Comparison of ENCODE assay signal across 14 cellular contexts in the genomic region with DNA sequence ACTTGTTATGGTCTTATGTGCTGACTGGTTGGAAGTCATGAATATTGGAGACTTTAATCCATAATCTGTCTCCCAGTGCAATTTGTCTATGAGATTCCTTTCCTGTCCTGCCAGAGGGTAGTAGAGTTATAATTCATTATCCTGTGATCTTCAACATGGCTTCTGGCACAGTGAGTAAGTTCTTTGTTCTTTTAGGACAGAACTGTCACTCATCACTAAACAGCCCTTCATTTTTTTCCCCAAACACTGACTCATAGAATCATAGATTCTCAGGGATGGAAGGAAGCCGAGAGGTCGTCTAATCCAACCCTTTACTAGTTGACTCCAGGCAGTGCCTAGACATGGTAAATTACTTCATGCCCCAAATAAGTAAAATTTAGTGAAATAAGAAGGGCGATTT.
DNase-seq lines count a peak whose midpoint lies in the region; FAIRE-seq and TF ChIP-seq lines count a peak whose summit lies in the region.
"Had no signal": no experiment of that assay in that cellular context is flagged by ENCODE, and none has a peak within 500 bp of the region (broad histone marks: within the 10 kb centered on the region; RNA-seq: fewer than 3 reads in every experiment).

No MANE protein-coding gene starts in this region.

- H3K9me3 Mint-ChIP-seq in osteocyte (ENCODE audit: unreplicated experiment), result peaks cover 4% of the 10 kb centered on the region
- H3K9me3 Mint-ChIP-seq: activated CD4-positive, alpha-beta T cell treated with anti-CD3 and anti-CD28 coated beads, Interleukin-2, amount 10 ng/mL, durations not matched to agents 24 days and 14 days had no signal

- peak; percentile 12 for TF ChIP-seq CTCF in osteocyte (IDR thresholded peaks at IDR 0.05)
- TF ChIP-seq CTCF in kidney (IDR thresholded peaks at IDR 0.05; ENCODE audit: borderline replicate concordance, extremely low read depth, insufficient read depth), result no peak

- peaks cover 0 to 3% of the 10 kb centered on the region in 2 donors for H3K4me1 ChIP-seq in kidney (ENCODE audit: control insufficient read depth in 1 of 2, insufficient read depth in 1 of 2, low read depth in 1 of 2, low read length in 2 of 2)

- no peaks in the 10 kb centered on the region for H3K36me3 Mint-ChIP-seq in osteocyte (ENCODE audit: unreplicated experiment)

- H3K9me3 ChIP-seq in kidney (ENCODE audit: control insufficient read depth in 1 of 2, low read length in 2 of 2), result no peaks in the 10 kb centered on the region

- H3K36me3 ChIP-seq in kidney (ENCODE audit: control insufficient read depth in 1 of 2, insufficient read depth in 2 of 2, low read length in 2 of 2), result no peaks in the 10 kb centered on the region

- H3K4me3 ChIP-seq in kidney (ENCODE audit: low read length in 2 of 2), result no peak overlapping the region

- peaks cover 48% of the 10 kb centered on the region for H3K4me1 Mint-ChIP-seq in osteocyte (ENCODE audit: unreplicated experiment)
- H3K4me1 Mint-ChIP-seq: activated CD4-positive, alpha-beta T cell treated with anti-CD3 and anti-CD28 coated beads, Interleukin-2, amount 10 ng/mL, durations not matched to agents 24 days and 14 days had no signal

- no peak for FAIRE-seq in kidney (lab: Jason Lieb, UNC)

- peak overlapping the region; percentile 92 for H3K27ac Mint-ChIP-seq in osteocyte (ENCODE audit: unreplicated experiment)
- H3K27ac Mint-ChIP-seq: activated CD4-positive, alpha-beta T cell treated with anti-CD3 and anti-CD28 coated beads, Interleukin-2, amount 10 ng/mL, durations not matched to agents 24 days and 14 days had no signal

- H3K4me3 Mint-ChIP-seq in osteocyte (ENCODE audit: unreplicated experiment), result peak overlapping the region; percentile 5
- H3K4me3 Mint-ChIP-seq: activated CD4-positive, alpha-beta T cell treated with anti-CD3 and anti-CD28 coated beads, Interleukin-2, amount 10 ng/mL, durations not matched to agents 24 days and 14 days had no signal

- H3K9ac ChIP-seq in kidney (ENCODE audit: low read length in 2 of 2), result no peak overlapping the region

- no peaks in the 10 kb centered on the region for H3K27me3 Mint-ChIP-seq in osteocyte (ENCODE audit: unreplicated experiment)
- H3K27me3 Mint-ChIP-seq: activated CD4-positive, alpha-beta T cell treated with anti-CD3 and anti-CD28 coated beads, Interleukin-2, amount 10 ng/mL, durations not matched to agents 24 days and 14 days had no signal

- intact Hi-C loops in kidney (cut with DNase I), result no loop called here

- H3K27ac ChIP-seq in kidney (ENCODE audit: low read depth in 2 of 2, low read length in 2 of 2), result no peak overlapping the region

- DNase-seq in Daoy (ENCODE audit: low read depth) (peak; percentile 45), SW480 (ENCODE audit: low spot score) (peak; percentile 5), fibroblast of peridontal ligament (ENCODE audit: extremely low read depth) (peak; percentile 29), osteocyte (ENCODE audit: extremely low spot score, unreplicated experiment) (no peak), kidney (no peak), NCI-H226 (no peak), NCI-H1092 (lab: John Stamatoyannopoulos, UW) (no peak), dedifferentiated amniotic fluid mesenchymal stem cell (ENCODE audit: extremely low spot score) (no peak)
- DNase-seq: activated CD4-positive, alpha-beta T cell treated with anti-CD3 and anti-CD28 coated beads, Interleukin-2, amount 10 ng/mL, durations not matched to agents 24 days and 14 days; activated T-cell treated with anti-CD3 and anti-CD28 coated beads, Interleukin-2, amount 50 U/mL, for 1 hour; DMS 273 treated with DMSO at 0.1 percent for 48 hours; left cardiac atrium; NCI-H146; NCI-H524 treated with DMSO at 0.1 percent for 48 hours had no signal

Comparison
In these comparisons a context has a peak if more than half of its experiments do, and no peak if none do; other contexts are left out.
1. DNase-seq: peak in Daoy (single experiment), SW480 (single experiment) and fibroblast of peridontal ligament (single experiment); none in osteocyte (single experiment), kidney (single experiment), NCI-H226 (single experiment), NCI-H1092 (single experiment) and dedifferentiated amniotic fluid mesenchymal stem cell (single experiment).